Comparison of ENCODE assay signal across 9 cellular contexts in the genomic region with DNA sequence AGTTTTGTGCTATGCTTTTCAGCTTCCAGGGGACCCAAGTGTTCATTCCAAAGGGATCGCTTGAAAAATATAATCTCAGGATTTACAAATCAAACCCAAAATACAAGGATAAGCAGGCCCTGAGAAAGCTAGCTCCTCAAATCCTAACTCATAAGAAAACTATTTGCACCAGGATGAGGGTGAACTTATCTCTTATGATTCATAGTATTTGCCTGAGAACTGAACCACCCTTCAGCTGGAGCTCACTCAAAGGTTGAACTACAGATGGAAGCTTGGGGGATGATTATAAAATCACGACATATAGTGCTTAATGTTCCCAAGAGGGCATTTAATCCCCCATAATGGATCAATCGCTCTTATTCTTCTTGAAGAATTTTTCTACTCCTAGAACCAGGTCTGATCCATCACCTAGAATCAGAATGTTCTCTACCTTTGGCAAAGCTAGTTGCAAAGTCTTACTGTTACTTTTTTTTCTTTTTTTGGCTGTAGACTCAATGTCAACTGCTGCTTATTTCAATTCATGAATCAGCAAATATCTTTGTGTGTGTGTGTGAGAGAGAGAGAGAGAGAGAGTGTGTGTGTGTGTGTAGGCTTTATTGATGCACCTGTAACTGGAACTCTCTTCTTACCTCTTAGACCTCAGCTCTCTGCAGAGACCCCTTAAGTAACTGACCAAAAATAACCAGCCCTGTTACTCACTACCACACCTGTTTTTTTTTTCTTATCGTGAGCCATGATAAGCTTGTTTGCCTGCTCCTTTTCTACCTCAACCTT. TPM values are rescaled to one million over a fixed set of nuclear protein-coding genes. Genes with fewer than 3 reads are reported as not detected.
A peak's percentile ranks its signal among the peaks of the same experiment; 100 is the strongest.
DNase-seq lines count a peak whose midpoint lies in the region; TF ChIP-seq lines count a peak whose summit lies in the region.
"Had no signal": no experiment of that assay in that cellular context is flagged by ENCODE, and none has a peak within 500 bp of the region (broad histone marks: within the 10 kb centered on the region; RNA-seq: fewer than 3 reads in every experiment).

No MANE protein-coding gene starts in this region.

- no peak for TF ChIP-seq EP300 in tibial nerve (IDR thresholded peaks at IDR 0.05)

- peak; percentile 64 for DNase-seq in GM04504 (ENCODE audit: low read depth)
- peak; percentile 61 for DNase-seq in RWPE1 (ENCODE audit: low spot score)
- peak; percentile 45 for DNase-seq in epithelial cell of prostate (ENCODE audit: low read depth, low spot score)
- no peak for DNase-seq in KG1 (lab: John Stamatoyannopoulos, UW)
- no peak for DNase-seq in globus pallidus (ENCODE audit: low spot score)
- no peak for DNase-seq in tibial nerve (ENCODE audit: low spot score in 2 of 2)
- DNase-seq: activated effector memory CD4-positive, alpha-beta T cell treated with anti-CD3 and anti-CD28 coated beads, Interleukin-2, amount 50 U/mL, for 16 hours; SHP77 had no signal

- H3K36me3 ChIP-seq in skeletal muscle satellite cell (ENCODE audit: insufficient read depth, low read length) (no peaks in the 10 kb centered on the region), tibial nerve (no peaks in the 10 kb centered on the region)

- POLR2A ChIA-PET in RWPE1 (lab: Yijun Ruan, JAX; ENCODE audit: low non-redundant PET): no interaction called here

- H3K27ac ChIP-seq in RWPE1: no peak overlapping the region
- H3K27ac ChIP-seq in epithelial cell of prostate: peak overlapping the region; percentile 72
- H3K27ac ChIP-seq in tibial nerve: no peak overlapping the region

- H3K9me3 ChIP-seq in skeletal muscle satellite cell (replicated peaks; ENCODE audit: low read length) (no peaks in the 10 kb centered on the region), tibial nerve (no peaks in the 10 kb centered on the region)

- H3K27me3 ChIP-seq in skeletal muscle satellite cell (ENCODE audit: control insufficient read depth, insufficient read depth, low read length): no peaks in the 10 kb centered on the region
- H3K27me3 ChIP-seq in tibial nerve: no peaks in the 10 kb centered on the region

- CTCF ChIA-PET in RWPE1 (lab: Yijun Ruan, JAX): interaction anchor here (0.6 kb wide), 1 partner anchor 553 kb away, joined by 4 read pairs; no protein-coding TSS in a partner anchor

- H3K9ac ChIP-seq in skeletal muscle satellite cell (ENCODE audit: low read depth, low read length): peak overlapping the region; percentile 42

- H3K4me1 ChIP-seq in skeletal muscle satellite cell (ENCODE audit: control insufficient read depth, insufficient read depth, low read length): peaks cover 27% of the 10 kb centered on the region
- H3K4me1 ChIP-seq in tibial nerve: peaks cover 0 to 17% (median 4%) of the 10 kb centered on the region in 4 donors

- no peak for TF ChIP-seq POLR2A in tibial nerve (IDR thresholded peaks at IDR 0.05)

- TF ChIP-seq CTCF in RWPE1 (conservative IDR thresholded peaks at IDR 0.05; ENCODE audit: low read depth) (no peak), tibial nerve (IDR thresholded peaks at IDR 0.05) (no peak)

- H3K4me3 ChIP-seq in skeletal muscle satellite cell (ENCODE audit: low read length) (no peak overlapping the region), tibial nerve (no peak overlapping the region)

- WGBS in tibial nerve, 2 donors: 86 to 91% methylated on average over 4 of the region's 4 CpGs

- peak overlapping the region; percentile 13 for H3K4me2 ChIP-seq in skeletal muscle satellite cell (ENCODE audit: low read length)

RNA-seq across cellular contexts. Expression of a gene that starts 44.8 kb away (rescaled TPM):
- total RNA-seq in skeletal muscle satellite cell (2012; rRNA removed): 3.5 and 7.6 TPM in 2 replicates
- total RNA-seq in tibial nerve: 10 to 100 TPM in 3 of 4 donors, 1 to 10 TPM in 1; 5.5 to 13.3 (median 10.8) TPM

Comparison
In these comparisons a context has a peak if more than half of its experiments do, and no peak if none do; other contexts are left out.
1. DNase-seq: peak in GM04504 (single experiment), RWPE1 (single experiment) and epithelial cell of prostate (single experiment); none in KG1 (single experiment), globus pallidus (single experiment) and tibial nerve (0 of 2).